8 cellular contexts compared by ENCODE assay signal in genomic region chr6:36120539-36120938, GRCh38. TPM values are rescaled to one million over a fixed set of nuclear protein-coding genes. Genes with fewer than 3 reads are reported as not detected.
DNase-seq lines count a peak whose midpoint lies in the region; ATAC-seq and TF ChIP-seq lines count a peak whose summit lies in the region.

No MANE protein-coding gene starts in this region.

- H3K9me3 Mint-ChIP-seq in GM23338 = no peaks in the 10 kb centered on the region

- H3K4me3 ChIP-seq in GM23338 = no peak overlapping the region

- DNase-seq in GM23338 (ENCODE audit: low spot score) (no peak), T-helper 2 cell (peak in 4 of 5 experiments; percentile 50 to 89 (median 70)), epidermal melanocyte (ENCODE audit: insufficient read length, low spot score) (no peak), hepatic stellate cell (ENCODE audit: low spot score) (no peak)
- DNase-seq in stimulated activated CD4-positive, alpha-beta T cell treated with anti-CD3 and anti-CD28 coated beads, Interleukin-1b, Interleukin-23, amount 100 ng/mL, for 48 hours = peak; percentile 79

- no peaks in the 10 kb centered on the region for H3K36me3 Mint-ChIP-seq in GM23338 (ENCODE audit: low read depth)

- no peaks in the 10 kb centered on the region for H3K27me3 ChIP-seq in GM23338 (ENCODE audit: insufficient read depth)

- no peak for TF ChIP-seq CTCF in GM23338 (conservative IDR thresholded peaks at IDR 0.05; ENCODE audit: low read depth in 2 of 2)

- H3K27ac ChIP-seq in GM23338 (ENCODE audit: low read depth) = 0 out of 2 replicates have a peak overlapping the region, but pooled peaks have one; percentile 9
- H3K27ac ChIP-seq in adipose tissue (ENCODE audit: low read depth, low read length) = peak overlapping the region; percentile 48

- H3F3A ChIP-seq in GM23338 (replicated peaks; ENCODE audit: low read depth) = no peaks in the 10 kb centered on the region

- WGBS in adipose tissue, 3 donors = 34 to 66% (median 36%) methylated on average over 10 of the region's 10 CpGs

- 0 out of 2 replicates have a peak overlapping the region, but pooled peaks have one; percentile 50 for H3K4me2 ChIP-seq in GM23338

- H3K9me2 ChIP-seq in GM23338 (ENCODE audit: insufficient read depth) = no peaks in the 10 kb centered on the region

- peak overlapping the region; percentile 22; the same call in 1 of the 3 replicates for H3K4me3 Mint-ChIP-seq in GM23338

- H3K27me3 Mint-ChIP-seq in GM23338 (ENCODE audit: insufficient read depth, low read depth, poor library complexity) = peaks cover 4% of the 10 kb centered on the region

- H3K27ac Mint-ChIP-seq in GM23338 = peak overlapping the region; percentile 45; the same call in 1 of the 2 replicates

- ATAC-seq in GM23338 (no peak), HG02973 (IDR thresholded peaks at IDR 0.05; ENCODE audit: unreplicated experiment) (no peak), GM18907 (IDR thresholded peaks at IDR 0.05; ENCODE audit: unreplicated experiment) (no peak)

- H3K4me1 ChIP-seq in GM23338 (ENCODE audit: insufficient read depth) = peaks cover 12% of the 10 kb centered on the region

- H2AFZ ChIP-seq in GM23338 = no peak overlapping the region

- no peaks in the 10 kb centered on the region for H3K79me2 ChIP-seq in GM23338 (replicated peaks; ENCODE audit: insufficient read depth)

- H3K36me3 ChIP-seq in GM23338 (ENCODE audit: insufficient read depth) = no peaks in the 10 kb centered on the region

- H3K4me1 Mint-ChIP-seq in GM23338 = peaks cover 28% of the 10 kb centered on the region

- no peaks in the 10 kb centered on the region; the same call in 1 of the 2 replicates for H4K20me1 ChIP-seq in GM23338 (replicated peaks; ENCODE audit: insufficient read depth)

TF ChIP-seq in GM23338, 12 proteins besides CTCF, POLR2A, EP300 and RAD21:
- TF ChIP-seq NANOG (IDR thresholded peaks at IDR 0.05; ENCODE audit: borderline replicate concordance) (no peak), ZNF114 (CRISPR knock-in tag; IDR thresholded peaks at IDR 0.05) (no peak), ZNF462 (CRISPR knock-in tag; IDR thresholded peaks at IDR 0.05) (no peak), ETS1 (IDR thresholded peaks at IDR 0.05) (no peak)

RNA-seq across cellular contexts. Expression of gene MAPK13, which starts 9.8 kb away (rescaled TPM):
- total RNA-seq in GM23338 (2014; rRNA removed; shearing (Covaris generic)) = 7.7 and 12.3 TPM in 2 replicates
- polyA plus RNA-seq in GM23338 (2016; fragmentation: Nextera tagmentation; extraction: Ambion mirVana) (6.3 TPM in 2 replicates), adipose tissue (10 to 100 TPM; 10.6 to 35.1 (median 12.1) TPM)

Comparison
In these comparisons a context has a peak if more than half of its experiments do, and no peak if none do; other contexts are left out.
1. DNase-seq: peak in T-helper 2 cell (4 of 5) and stimulated activated CD4-positive, alpha-beta T cell treated with anti-CD3 and anti-CD28 coated beads, Interleukin-1b, Interleukin-23, amount 100 ng/mL, for 48 hours (single experiment); none in GM23338 (single experiment), epidermal melanocyte (single experiment) and hepatic stellate cell (single experiment).